23 cellular contexts compared by ENCODE assay signal in genomic region chr6:48881551-48881950, GRCh38.
"Had no signal": no experiment of that assay in that cellular context is flagged by ENCODE, and none has a peak within 500 bp of the region (broad histone marks: within the 10 kb centered on the region; RNA-seq: fewer than 3 reads in every experiment).

No MANE protein-coding gene starts in this region.

- H3K4me2 ChIP-seq: neural progenitor cell, SK-N-SH, smooth muscle cell had no signal

- H3K9me3 ChIP-seq: esophagus muscularis mucosa, mucosa of descending colon, prostate gland, SK-N-SH, tibial artery had no signal

- H3K9me2 ChIP-seq: SK-N-SH had no signal

- ATAC-seq: activated CD8-positive, alpha-beta memory T cell treated with anti-CD3 and anti-CD28 coated beads, Interleukin-2, amount 10 ng/mL, durations not matched to agents 7 days and 5 days; left lung; mucosa of descending colon; right cardiac atrium had no signal

- H3K27ac ChIP-seq: esophagus muscularis mucosa, left lung, neural progenitor cell, prostate gland, tibial artery had no signal

- H3K4me1 ChIP-seq: esophagus muscularis mucosa, left lung, neural progenitor cell, prostate gland, tibial artery had no signal

- H3K36me3 ChIP-seq: esophagus muscularis mucosa, left lung, neural progenitor cell, prostate gland, tibial artery had no signal

- H3K27me3 ChIP-seq: esophagus muscularis mucosa, left lung, neural progenitor cell, tibial artery had no signal

- H3K9ac ChIP-seq: neural progenitor cell, SK-N-SH had no signal

- H3K4me3 ChIP-seq: esophagus muscularis mucosa, left lung, mucosa of descending colon, neural progenitor cell, prostate gland, smooth muscle cell, tibial artery had no signal

- H2AFZ ChIP-seq: neural progenitor cell had no signal

- DNase-seq: activated B cell treated with CpG ODN at 0.5 μM for 24 hours; activated CD4-positive, alpha-beta memory T cell treated with anti-CD3 and anti-CD28 coated beads, Interleukin-2, amount 10 ng/mL, durations not matched to agents 7 days and 5 days; activated CD4-positive, alpha-beta T cell treated with anti-CD3 and anti-CD28 coated beads for 4 hours; activated CD8-positive, alpha-beta memory T cell treated with anti-CD3 and anti-CD28 coated beads, Interleukin-2, amount 10 ng/mL, durations not matched to agents 7 days and 5 days; activated naive CD4-positive, alpha-beta T cell treated with Interleukin-2 at 50 U/mL for 16 hours; activated naive CD8-positive, alpha-beta T cell treated with anti-CD3 and anti-CD28 coated beads, Interleukin-2, amount 10 ng/mL, durations not matched to agents 7 days and 5 days; anterior cingulate cortex; cerebellar nuclear complex; effector CD8-positive, alpha-beta T cell; hypothalamus; kidney; left lung; mucosa of descending colon; naive B cell; right cardiac atrium; SK-N-SH; stimulated activated naive CD4-positive, alpha-beta T cell; substantia nigra; tibial artery had no signal
